Comparison of ENCODE assay signal across 27 cellular contexts in the genomic region with DNA sequence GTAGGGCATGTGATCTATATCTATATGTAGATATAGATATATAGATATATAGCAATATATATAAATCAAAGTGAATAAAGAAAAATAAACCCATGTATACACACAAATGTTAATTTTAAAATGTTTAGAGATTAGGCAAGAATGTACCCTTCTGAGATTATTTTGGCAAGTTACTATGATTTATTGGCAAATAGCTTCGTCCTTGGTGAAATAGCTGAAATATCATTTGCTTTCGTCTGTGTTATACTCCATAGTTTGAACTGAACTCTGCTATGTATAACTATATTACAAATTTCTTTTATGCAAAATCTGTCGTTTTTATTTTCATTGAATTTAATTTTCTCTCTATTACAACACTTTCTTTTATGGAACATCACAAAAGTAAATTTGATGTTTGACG.
"Had no signal": no experiment of that assay in that cellular context is flagged by ENCODE, and none has a peak within 500 bp of the region (broad histone marks: within the 10 kb centered on the region; RNA-seq: fewer than 3 reads in every experiment).

No MANE protein-coding gene starts in this region.

- H3K9me3 ChIP-seq: left ventricle myocardium inferior, neutrophil, right atrium auricular region, spleen, thyroid gland, upper lobe of right lung had no signal

- H3K79me2 ChIP-seq: parathyroid adenoma had no signal

- H3K27me3 ChIP-seq: neural progenitor cell, neutrophil, right atrium auricular region, spleen, thyroid gland, upper lobe of right lung had no signal

- FAIRE-seq: keratinocyte, urothelium cell line had no signal

- H2AFZ ChIP-seq: parathyroid adenoma had no signal

- ATAC-seq: left colon; natural killer cell; sciatic nerve; stimulated activated memory B cell treated with anti-CD40 and anti-IgM and Interleukin-4, amounts not matched to agents 10 μg/mL and 1 μg/mL and 100 μg/mL, for 72 hours; stimulated activated naive CD8-positive, alpha-beta T cell treated with anti-CD3 and anti-CD28 coated beads, Interleukin-15, amount 100 ng/mL, for 72 hours; upper lobe of right lung had no signal

- H3K4me1 ChIP-seq: neural progenitor cell, thyroid gland had no signal

- DNase-seq: hippocampal formation; kidney glomerular epithelial cell; left colon; left ventricle myocardium inferior; mesendoderm; naive B cell; natural killer cell; nephron progenitor cell; occipital lobe; spleen; stimulated activated CD4-positive, alpha-beta T cell treated with anti-CD3 and anti-CD28 coated beads, Interleukin-4, amount 100 ng/mL, for 4 hours; stimulated activated CD8-positive, alpha-beta memory T cell treated with anti-CD3 and anti-CD28 coated beads, Interleukin-4, amount 100 ng/mL, for 48 hours; stimulated activated naive CD4-positive, alpha-beta T cell treated with Interleukin-2 at 50 U/mL for 16 hours; stimulated activated naive CD8-positive, alpha-beta T cell treated with anti-CD3 and anti-CD28 coated beads, Interleukin-15, amount 100 ng/mL, for 72 hours; substantia nigra; thyroid gland; upper lobe of right lung had no signal

- H3K4me2 ChIP-seq: neural progenitor cell had no signal

- H3K9ac ChIP-seq: neural progenitor cell, parathyroid adenoma had no signal

- H3K27ac ChIP-seq: neural progenitor cell, neutrophil, parathyroid adenoma, right atrium auricular region, skin epidermis, spleen, thyroid gland, upper lobe of right lung had no signal

- H3K36me3 ChIP-seq: neural progenitor cell, neutrophil, spleen, thyroid gland, upper lobe of right lung had no signal

- H3K4me3 ChIP-seq: left ventricle myocardium inferior, lung, neural progenitor cell, right atrium auricular region, skin epidermis, spleen, thyroid gland, upper lobe of right lung had no signal
